In genomic region chr15:79357566-79357965, GRCh38 we compare ENCODE assay signal across 24 cellular contexts.
"Had no signal": no experiment of that assay in that cellular context is flagged by ENCODE, and none has a peak within 500 bp of the region (broad histone marks: within the 10 kb centered on the region; RNA-seq: fewer than 3 reads in every experiment).

No MANE protein-coding gene starts in this region.

- H3K36me3 ChIP-seq: heart right ventricle, left lung, neural progenitor cell, right lobe of liver, suprapubic skin had no signal

- H3K27ac ChIP-seq: dorsolateral prefrontal cortex, heart right ventricle, left lung, neural progenitor cell, parathyroid adenoma, right lobe of liver, suprapubic skin had no signal

- H3K9me3 ChIP-seq: heart right ventricle, left lung, right lobe of liver, suprapubic skin had no signal

- DNase-seq: cortex of kidney; dorsolateral prefrontal cortex; effector CD4-positive, alpha-beta T cell; foreskin melanocyte; glutamatergic neuron; heart right ventricle; hippocampal formation; left cardiac atrium; left lung; mammary epithelial cell; mesendoderm; midbrain; naive thymus-derived CD4-positive, alpha-beta T cell; right lobe of liver; small intestine; stimulated activated CD4-positive, alpha-beta T cell treated with anti-CD3 and anti-CD28 coated beads, Interleukin-1b, Interleukin-23, amount 100 ng/mL, for 48 hours; stimulated activated CD4-positive, alpha-beta T cell treated with anti-CD3 and anti-CD28 coated beads, Interleukin-4, amount 100 ng/mL, for 1 hour; stimulated activated CD8-positive, alpha-beta memory T cell treated with anti-CD3 and anti-CD28 coated beads, Interleukin-4, amount 100 ng/mL, for 48 hours; stimulated activated naive CD4-positive, alpha-beta T cell; stimulated activated naive CD8-positive, alpha-beta T cell treated with anti-CD3 and anti-CD28 coated beads, Interleukin-15, amount 100 ng/mL, for 72 hours; trophoblast cell had no signal

- H3K4me1 ChIP-seq: heart right ventricle, left lung, neural progenitor cell, parathyroid adenoma, right lobe of liver, suprapubic skin had no signal

- H3K4me3 ChIP-seq: dorsolateral prefrontal cortex, heart right ventricle, left lung, neural progenitor cell, right lobe of liver, suprapubic skin had no signal

- H3K27me3 ChIP-seq: dorsolateral prefrontal cortex, left lung, neural progenitor cell, right lobe of liver, suprapubic skin had no signal
